In the genomic region with DNA sequence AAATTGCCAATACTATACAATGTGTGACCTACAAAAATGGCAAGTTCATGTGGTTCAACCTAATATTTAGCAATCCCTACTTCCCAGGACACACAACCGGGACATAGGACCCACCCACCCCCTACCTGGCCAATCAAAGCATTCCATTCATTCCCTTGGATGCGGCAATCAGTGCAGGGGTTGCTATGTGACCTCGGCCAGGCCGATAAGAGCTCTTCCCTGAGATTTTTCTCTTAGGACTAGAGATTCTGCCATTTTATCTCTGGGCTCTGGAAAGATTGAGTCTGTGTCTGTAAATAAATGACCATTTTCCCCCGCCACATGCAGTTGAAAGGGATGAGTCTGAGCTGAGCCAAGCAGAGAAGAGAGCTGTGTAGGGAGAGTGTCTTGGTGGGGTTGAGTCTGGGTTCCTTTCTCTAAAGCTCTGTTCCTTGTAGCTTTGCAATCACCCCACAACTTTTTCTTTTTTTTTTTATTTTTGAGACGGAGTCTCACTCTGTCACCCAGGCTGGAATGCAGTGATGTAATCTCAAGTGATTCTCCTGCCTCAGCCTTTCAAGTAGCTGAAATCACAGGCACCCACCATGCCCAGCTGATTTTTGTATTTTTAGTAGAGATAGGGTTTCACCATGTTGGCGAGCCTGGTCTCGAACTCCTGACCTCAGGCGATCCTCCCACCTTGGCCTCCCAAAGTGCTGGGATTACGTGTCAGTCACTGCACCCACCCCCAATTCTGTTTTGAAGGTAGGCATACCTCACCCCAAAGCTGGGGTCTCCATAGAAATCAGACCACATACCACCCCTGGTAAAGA, we compare ENCODE assay signal across 22 cellular contexts. TPM values are rescaled to one million over a fixed set of nuclear protein-coding genes. Genes with fewer than 3 reads are reported as not detected.
A peak's percentile ranks its signal among the peaks of the same experiment; 100 is the strongest.
DNase-seq lines count a peak whose midpoint lies in the region; ATAC-seq, FAIRE-seq and TF ChIP-seq lines count a peak whose summit lies in the region.
"Had no signal": no experiment of that assay in that cellular context is flagged by ENCODE, and none has a peak within 500 bp of the region (broad histone marks: within the 10 kb centered on the region; RNA-seq: fewer than 3 reads in every experiment).

No MANE protein-coding gene starts in this region.

- ATAC-seq in left lobe of liver (peak; percentile 18), HG02610 (IDR thresholded peaks at IDR 0.05; ENCODE audit: unreplicated experiment) (no peak)
- ATAC-seq: left colon; Panc1; right cardiac atrium; stimulated activated naive CD8-positive, alpha-beta T cell treated with anti-CD3 and anti-CD28 coated beads, Interleukin-15, amount 100 ng/mL, for 72 hours had no signal

- H3K4me1 ChIP-seq in cardiac muscle cell (ENCODE audit: low read depth) = peaks cover 29% of the 10 kb centered on the region
- H3K4me1 ChIP-seq in left ventricle myocardium inferior = peaks cover 15% of the 10 kb centered on the region
- H3K4me1 ChIP-seq: HAP-1 had no signal

- intact Hi-C loops in left ventricle myocardium inferior (cut with micrococcal nuclease) = no loop called here

- FAIRE-seq in D721Med (lab: Jason Lieb, UNC) = no peak
- FAIRE-seq: GM18507 had no signal

- peak overlapping the region; percentile 62 for H3K27ac ChIP-seq in cardiac muscle cell
- no peak overlapping the region for H3K27ac ChIP-seq in left ventricle myocardium inferior (replicated peaks)
- H3K27ac ChIP-seq: coronary artery had no signal

- H3K27me3 ChIP-seq in cardiac muscle cell (no peaks in the 10 kb centered on the region), left ventricle myocardium inferior (ENCODE audit: low read depth) (peaks cover 95% of the 10 kb centered on the region)

- TF ChIP-seq CTCF in cardiac muscle cell (IDR thresholded peaks at IDR 0.05; ENCODE audit: low read depth, low read length) = no peak
- no peak for TF ChIP-seq CTCF in left ventricle myocardium inferior (IDR thresholded peaks at IDR 0.05; ENCODE audit: borderline replicate concordance)
- no peak for TF ChIP-seq CTCF in D721Med (IDR thresholded peaks at IDR 0.05; ENCODE audit: insufficient read depth, missing control alignments)

- no peaks in the 10 kb centered on the region for H3K36me3 ChIP-seq in cardiac muscle cell
- H3K36me3 ChIP-seq in left ventricle myocardium inferior = no peaks in the 10 kb centered on the region

- no peak overlapping the region for H3K4me3 ChIP-seq in cardiac muscle cell
- no peak overlapping the region for H3K4me3 ChIP-seq in left ventricle myocardium inferior
- H3K4me3 ChIP-seq: coronary artery, HAP-1 had no signal

- no peaks in the 10 kb centered on the region for H3K9me3 ChIP-seq in cardiac muscle cell (ENCODE audit: low read depth)
- H3K9me3 ChIP-seq in left ventricle myocardium inferior (replicated peaks) = no peaks in the 10 kb centered on the region
- H3K9me3 ChIP-seq: HAP-1 had no signal

- DNase-seq in cardiac muscle cell (ENCODE audit: low read depth in 1 of 2, low spot score in 1 of 2) (no peak), left ventricle myocardium inferior (no peak), left lobe of liver (ENCODE audit: low spot score) (no peak), D721Med (ENCODE audit: insufficient read length, low spot score) (no peak)
- no peak for DNase-seq in effector CD8-positive, alpha-beta T cell (lab: John Stamatoyannopoulos, UW)
- DNase-seq: activated CD8-positive, alpha-beta memory T cell treated with anti-CD3 and anti-CD28 coated beads, Interleukin-2, amount 50 U/mL, for 4 hours; activated naive CD4-positive, alpha-beta T cell treated with anti-CD3 and anti-CD28 coated beads for 36 hours; DMS79; foreskin fibroblast; Kasumi-1; left colon; NCI-H2171; nucleus accumbens; right cardiac atrium; stimulated activated naive CD8-positive, alpha-beta T cell treated with anti-CD3 and anti-CD28 coated beads, Interleukin-15, amount 100 ng/mL, for 72 hours; T1000 had no signal

RNA-seq across cellular contexts. Expression of gene IFNL1, which starts 7.4 kb away (rescaled TPM):
- total RNA-seq in cardiac muscle cell = not detected in 2 replicates
- polyA plus RNA-seq in cardiac muscle cell = not detected in 2 replicates
- total RNA-seq in left ventricle myocardium inferior = not detected
- not detected for total RNA-seq in left lobe of liver
- total RNA-seq: left colon, right cardiac atrium, ureter had no signal
- polyA plus RNA-seq: right cardiac atrium had no signal

RNA-seq across cellular contexts. Expression of gene LRFN1, which starts 17.1 kb away (rescaled TPM):
- 10.3 and 19.4 TPM in 2 replicates for total RNA-seq in cardiac muscle cell
- polyA plus RNA-seq in cardiac muscle cell = 12.4 and 18.6 TPM in 2 replicates
- 0.08 TPM for total RNA-seq in left ventricle myocardium inferior
- 0.78 TPM for total RNA-seq in left lobe of liver

RNA-seq across cellular contexts. Expression of gene GMFG, which starts 32.3 kb away (rescaled TPM):
- total RNA-seq in cardiac muscle cell (not detected in 2 replicates), left ventricle myocardium inferior (15.6 TPM), left lobe of liver (11.3 TPM)
- 2.3 and 3.2 TPM in 2 replicates for polyA plus RNA-seq in cardiac muscle cell

RNA-seq across cellular contexts. Expression of gene IFNL2, which starts 35.4 kb away (rescaled TPM):
- total RNA-seq in cardiac muscle cell (not detected in 2 replicates), left ventricle myocardium inferior (not detected), left lobe of liver (not detected)
- not detected in 2 replicates for polyA plus RNA-seq in cardiac muscle cell
- total RNA-seq: left colon, right cardiac atrium, ureter had no signal
- polyA plus RNA-seq: right cardiac atrium had no signal

RNA-seq across cellular contexts. Expression of gene SAMD4B, which starts 38.6 kb away (rescaled TPM):
- total RNA-seq in cardiac muscle cell (158 and 183 TPM in 2 replicates), left ventricle myocardium inferior (47.9 TPM), left lobe of liver (30.1 TPM)
- 120 and 139 TPM in 2 replicates for polyA plus RNA-seq in cardiac muscle cell

Comparison
In these comparisons a context has a peak if more than half of its experiments do, and no peak if none do; other contexts are left out.
1. RNA of gene GMFG, which starts 32.3 kb away (total RNA-seq): 15.6 TPM in left ventricle myocardium inferior (single experiment) and 11.3 TPM in left lobe of liver (single experiment); not detected in cardiac muscle cell; every median in the first group is over 10 times any median in the second.